1 cellular context compared by ENCODE assay signal in genomic region chr6:107264357-107264831, GRCh38.
TF ChIP-seq lines count a peak whose summit lies in the region.

No MANE protein-coding gene starts in this region.

TF ChIP-seq in HEK293, 187 proteins besides CTCF, POLR2A, EP300 and RAD21 (continued from another document):
- TF ChIP-seq ZNF280D (tag by site-specific recombination; IDR thresholded peaks at IDR 0.05) (no peak), ZSCAN18 (tag by site-specific recombination; IDR thresholded peaks at IDR 0.05) (no peak), ZNF391 (tag by site-specific recombination; IDR thresholded peaks at IDR 0.05; ENCODE audit: borderline replicate concordance, low read depth) (no peak), ZNF449 (tag by site-specific recombination; IDR thresholded peaks at IDR 0.05) (no peak), ZNF214 (tag by site-specific recombination; IDR thresholded peaks at IDR 0.05; ENCODE audit: borderline replicate concordance) (no peak), ZNF311 (tag by site-specific recombination; IDR thresholded peaks at IDR 0.05; ENCODE audit: borderline replicate concordance) (no peak), AEBP2 (tag by site-specific recombination; IDR thresholded peaks at IDR 0.05; ENCODE audit: borderline replicate concordance) (no peak), ZNF140 (tag by site-specific recombination; IDR thresholded peaks at IDR 0.05) (no peak), PRDM10 (tag by site-specific recombination; IDR thresholded peaks at IDR 0.05) (0 out of 2 replicates have a peak, but pooled peaks have one; percentile 23), ZNF645 (tag by site-specific recombination; IDR thresholded peaks at IDR 0.05) (no peak), ZNF571 (tag by site-specific recombination; IDR thresholded peaks at IDR 0.05) (no peak), ZNF561 (tag by site-specific recombination; IDR thresholded peaks at IDR 0.05; ENCODE audit: borderline replicate concordance) (no peak), ZNF560 (tag by site-specific recombination; IDR thresholded peaks at IDR 0.05; ENCODE audit: borderline replicate concordance) (no peak), ZNF366 (tag by site-specific recombination; conservative IDR thresholded peaks at IDR 0.05) (peak; percentile 86), ZNF24 (tag by site-specific recombination; IDR thresholded peaks at IDR 0.05) (peak; percentile 84), ZNF488 (tag by site-specific recombination; IDR thresholded peaks at IDR 0.05) (no peak), SETDB1 (IDR thresholded peaks at IDR 0.05; ENCODE audit: insufficient read length, low read length) (no peak), ZNF623 (tag by site-specific recombination; IDR thresholded peaks at IDR 0.05) (no peak), ZBTB17 (tag by site-specific recombination; IDR thresholded peaks at IDR 0.05) (peak; percentile 63), ZFP41 (tag by site-specific recombination; IDR thresholded peaks at IDR 0.05; ENCODE audit: borderline replicate concordance) (no peak)
TF ChIP-seq in HEK293: peak in this region for 31.
